ENCODE assay signal across 9 cellular contexts in the genomic region with DNA sequence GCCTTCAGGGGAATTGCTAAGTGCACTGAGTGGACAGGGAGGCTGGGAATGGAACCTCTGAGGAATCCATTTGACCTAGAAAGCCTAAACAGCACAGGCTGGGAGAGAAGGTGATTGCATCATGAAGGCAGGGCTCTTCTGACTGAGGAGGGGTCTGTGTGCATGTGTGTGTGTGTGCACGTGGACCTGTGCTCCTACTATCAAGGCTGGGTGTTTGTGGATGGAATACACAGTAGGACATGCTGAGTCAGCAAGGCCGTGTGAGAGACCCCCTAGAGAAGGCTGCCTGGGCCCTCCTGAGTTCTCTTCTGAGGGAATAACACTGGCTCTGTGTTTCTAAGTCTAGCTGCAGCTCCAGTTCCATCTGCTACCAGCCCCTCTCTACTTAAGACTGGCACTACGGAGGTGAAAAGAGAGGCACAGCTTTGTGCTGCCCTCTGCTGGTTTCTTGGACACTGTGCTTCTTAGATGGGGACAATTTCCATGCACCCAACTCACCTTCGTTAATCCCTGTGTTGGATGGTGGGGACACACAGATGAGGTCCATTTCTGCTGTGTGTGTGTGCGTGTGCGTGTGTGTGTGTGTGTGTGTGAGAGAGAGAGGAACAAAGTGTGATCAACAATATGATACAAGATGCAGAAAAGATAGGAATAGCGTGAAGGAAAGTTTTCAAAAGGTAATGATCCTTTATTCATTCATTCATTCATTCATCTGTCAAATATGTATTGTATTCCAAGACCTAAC. TPM values are rescaled to one million over a fixed set of nuclear protein-coding genes. Genes with fewer than 3 reads are reported as not detected.
DNase-seq lines count a peak whose midpoint lies in the region; ATAC-seq, FAIRE-seq and TF ChIP-seq lines count a peak whose summit lies in the region.
"Had no signal": no experiment of that assay in that cellular context is flagged by ENCODE, and none has a peak within 500 bp of the region (broad histone marks: within the 10 kb centered on the region; RNA-seq: fewer than 3 reads in every experiment).

No MANE protein-coding gene starts in this region.

- no peak overlapping the region for H2AFZ ChIP-seq in HepG2 (ENCODE audit: low read length)

- no peak for TF ChIP-seq POLR2A in HepG2 (IDR thresholded peaks at IDR 0.05; ENCODE audit: insufficient read depth in 1 of 2, low read depth in 2 of 2, low read length in 2 of 2)

- intact Hi-C loops in HepG2 (cut with micrococcal nuclease; ENCODE audit: unreplicated experiment), result loop anchor here (1.0 to 10.0 kb wide), 3 partner anchors 103 to 170 kb away; a partner anchor contains a TSS

- H3K27ac ChIP-seq in HepG2 (ENCODE audit: extremely low read length, insufficient read depth, low read length), result no peak overlapping the region

- H3K9ac ChIP-seq in HepG2 (ENCODE audit: insufficient read depth, low read depth, low read length), result no peak overlapping the region

- FAIRE-seq in HepG2 (lab: Jason Lieb, UNC), result peak; percentile 78

- CTCF ChIA-PET in HepG2 (lab: Yijun Ruan, JAX; ENCODE audit: low intra/inter-chr PET ratio, low total read pairs), result interaction anchor here (1.2 kb wide), 1 partner anchor 103 kb away, joined by 9 read pairs; no protein-coding TSS in a partner anchor

- TF ChIP-seq EP300 in HepG2 (IDR thresholded peaks at IDR 0.05; ENCODE audit: low read depth in 2 of 2, low read length in 2 of 2) (no peak), HepG2 (CRISPR knock-in tag; IDR thresholded peaks at IDR 0.05; ENCODE audit: borderline replicate concordance) (no peak)

- peak overlapping the region in 1 of 3 experiments; percentile 41; a peak in 1 of 6 replicates for H3K4me3 ChIP-seq in HepG2 (replicated peaks in 1 of 3; ENCODE audit: insufficient read depth in 1 of 3, low read depth in 2 of 3, low read length in 3 of 3)

- peak; percentile 66 for DNase-seq in ACHN
- DNase-seq in NCI-H446 treated with DMSO at 0.1 percent for 48 hours (lab: John Stamatoyannopoulos, UW), result peak; percentile 79
- DNase-seq in activated CD4-positive, CD25-positive, alpha-beta regulatory T cell treated with anti-CD3 and anti-CD28 coated beads, Interleukin-2, amount 50 U/mL, for 16 hours (ENCODE audit: low read depth, low spot score), result peak; percentile 58
- DNase-seq in cerebellar cortex (ENCODE audit: low spot score), result peak; percentile 96
- DNase-seq in HepG2 (ENCODE audit: low spot score), result peak; percentile 71
- DNase-seq in stimulated activated CD4-positive, alpha-beta T cell treated with anti-CD3 and anti-CD28 coated beads, Interleukin-4, amount 100 ng/mL, for 48 hours (ENCODE audit: low read depth in 2 of 2), result peak; percentile 42 to 49

- 23% methylated on average over 4 of the region's 7 CpGs for WGBS in HepG2 (ENCODE audit: low lambda C conversion rate)

- in situ Hi-C loops in ACHN (cut with HindIII; ENCODE audit: low pct_ligation_motif_present, low pct_unique_long_range_greater_than_20kb, low sequenced_read_pairs) (no loop called here), HepG2 (cut with HindIII; ENCODE audit: extremely low pct_ligation_motif_present, low pct_unique_long_range_greater_than_20kb) (loop anchor here (5.0 kb wide), 1 partner anchor 108 kb away; a partner anchor contains a TSS)

- peak; percentile 74 for ATAC-seq in GM18517 (IDR thresholded peaks at IDR 0.05; ENCODE audit: unreplicated experiment)
- ATAC-seq in HG03378 (IDR thresholded peaks at IDR 0.05; ENCODE audit: unreplicated experiment), result peak; percentile 85
- peak; percentile 97 for ATAC-seq in HepG2

- no peaks in the 10 kb centered on the region for H3K36me3 ChIP-seq in HepG2 (replicated peaks in 1 of 2; ENCODE audit: control insufficient read depth in 1 of 2, insufficient read depth in 2 of 2, low read length in 2 of 2)

- no peaks in the 10 kb centered on the region for H4K20me1 ChIP-seq in HepG2 (ENCODE audit: insufficient read depth, low read length)

- H3K4me1 ChIP-seq in HepG2 (ENCODE audit: insufficient read depth, low read length), result peaks cover 31% of the 10 kb centered on the region

- H3K4me2 ChIP-seq in HepG2 (ENCODE audit: low read depth, low read length), result peak overlapping the region; percentile 80

- H3K79me2 ChIP-seq in HepG2 (ENCODE audit: insufficient read depth, low read length), result no peaks in the 10 kb centered on the region

- POLR2A ChIA-PET in HepG2 (lab: Yijun Ruan, JAX), result interaction anchor here (1.4 kb wide), 1 partner anchor 17 kb away, joined by 3 read pairs; no protein-coding TSS in a partner anchor

- H3K27me3 ChIP-seq in HepG2 (ENCODE audit: control insufficient read depth in 1 of 2, insufficient read depth in 2 of 2, low read length in 2 of 2), result no peaks in the 10 kb centered on the region

- TF ChIP-seq RAD21 in HepG2 (CRISPR knock-in tag; IDR thresholded peaks at IDR 0.05), result peak; percentile 65

- no TSS peak for BruUV-seq in HepG2 (replicated peaks; lab: Mats Ljungman, UMichigan)

- peak; percentile 94 for TF ChIP-seq CTCF in HepG2 (CRISPR knock-in tag; IDR thresholded peaks at IDR 0.05)

- H3K9me3 ChIP-seq in HepG2 (ENCODE audit: low read length), result no peaks in the 10 kb centered on the region

RNA-seq across cellular contexts. Expression of a gene that starts 6.2 kb away (rescaled TPM):
- total RNA-seq in HepG2 (2016; rRNA removed; fragmentation: Illumina TruSeq; extraction: Trizol), result 17.4 and 17.9 TPM in 2 replicates
- total RNA-seq in HepG2 (2016; cell fraction: cytosol; rRNA removed; fragmentation: Illumina TruSeq; extraction: Trizol; ENCODE audit: low read depth), result 11.0 and 11.7 TPM in 2 replicates
- total RNA-seq in HepG2 (2016; cell fraction: insoluble cytoplasmic fraction; rRNA removed; fragmentation: Illumina TruSeq; extraction: Trizol), result 16.1 and 18.3 TPM in 2 replicates
- total RNA-seq in HepG2 (2016; cell fraction: membrane; rRNA removed; fragmentation: Illumina TruSeq; extraction: Trizol), result 25.4 and 27.5 TPM in 2 replicates
- total RNA-seq in HepG2 (2016; cell fraction: nucleus; rRNA removed; fragmentation: Illumina TruSeq; extraction: Trizol), result 20.5 and 25.5 TPM in 2 replicates
- 12.4 and 13.4 TPM in 2 replicates for polyA plus RNA-seq in HepG2 (2011; rRNA removed)
- polyA plus RNA-seq in HepG2 (2011; cell fraction: cytosol; rRNA removed), result 7.2 and 10.6 TPM in 2 replicates
- 11.6 and 14.9 TPM in 2 replicates for polyA plus RNA-seq in HepG2 (2011; cell fraction: nucleus; rRNA removed)
- 11.5 and 11.8 TPM in 2 replicates for polyA plus RNA-seq in HepG2 (2012)
- polyA plus RNA-seq in HepG2 (2016; cell fraction: cytosol; fragmentation: Illumina TruSeq; extraction: Trizol; ENCODE audit: low read depth), result 6.7 and 7.2 TPM in 2 replicates
- polyA plus RNA-seq in HepG2 (2016; cell fraction: insoluble cytoplasmic fraction; fragmentation: Illumina TruSeq; extraction: Trizol; ENCODE audit: low read depth), result 18.6 and 19.8 TPM in 2 replicates
- 17.5 and 20.0 TPM in 2 replicates for polyA plus RNA-seq in HepG2 (2016; cell fraction: membrane; fragmentation: Illumina TruSeq; extraction: Trizol; ENCODE audit: low read depth)
- 25.2 and 29.8 TPM in 2 replicates for polyA plus RNA-seq in HepG2 (2016; cell fraction: nucleus; fragmentation: Illumina TruSeq; extraction: Trizol; ENCODE audit: insufficient read depth, low read depth)
- 12.3 and 40.5 TPM in 2 replicates for polyA minus RNA-seq in HepG2 (2011; rRNA and poly(A)+ RNA removed; ENCODE audit: low replicate concordance)
- polyA minus RNA-seq in HepG2 (2011; cell fraction: cytosol; rRNA and poly(A)+ RNA removed), result 13.4 and 18.1 TPM in 2 replicates
- 22.0 and 31.1 TPM in 2 replicates for polyA minus RNA-seq in HepG2 (2011; cell fraction: nucleus; rRNA and poly(A)+ RNA removed)

RNA-seq across cellular contexts. Expression of a gene that starts 53.5 kb away (rescaled TPM):
- total RNA-seq in HepG2 (2016; rRNA removed; fragmentation: Illumina TruSeq; extraction: Trizol), result not detected in 2 replicates
- total RNA-seq in HepG2 (2016; cell fraction: cytosol; rRNA removed; fragmentation: Illumina TruSeq; extraction: Trizol; ENCODE audit: low read depth), result not detected in 2 replicates
- total RNA-seq in HepG2 (2016; cell fraction: insoluble cytoplasmic fraction; rRNA removed; fragmentation: Illumina TruSeq; extraction: Trizol), result not detected in 2 replicates
- total RNA-seq in HepG2 (2016; cell fraction: membrane; rRNA removed; fragmentation: Illumina TruSeq; extraction: Trizol), result not detected in 2 replicates
- not detected in 2 replicates for total RNA-seq in HepG2 (2016; cell fraction: nucleus; rRNA removed; fragmentation: Illumina TruSeq; extraction: Trizol)
- polyA plus RNA-seq in HepG2 (2011; rRNA removed), result 0.07 and 0.18 TPM in 2 replicates
- polyA plus RNA-seq in HepG2 (2011; cell fraction: cytosol; rRNA removed), result not detected in 2 replicates
- polyA plus RNA-seq in HepG2 (2011; cell fraction: nucleus; rRNA removed), result 0.34 and 0.36 TPM in 2 replicates
- not detected in 2 replicates for polyA plus RNA-seq in HepG2 (2012)
- not detected in 2 replicates for polyA plus RNA-seq in HepG2 (2016; cell fraction: cytosol; fragmentation: Illumina TruSeq; extraction: Trizol; ENCODE audit: low read depth)
- not detected in 2 replicates for polyA plus RNA-seq in HepG2 (2016; cell fraction: insoluble cytoplasmic fraction; fragmentation: Illumina TruSeq; extraction: Trizol; ENCODE audit: low read depth)
- polyA plus RNA-seq in HepG2 (2016; cell fraction: membrane; fragmentation: Illumina TruSeq; extraction: Trizol; ENCODE audit: low read depth), result not detected in 2 replicates
- polyA plus RNA-seq in HepG2 (2016; cell fraction: nucleus; fragmentation: Illumina TruSeq; extraction: Trizol; ENCODE audit: insufficient read depth, low read depth), result not detected in 2 replicates
- 0.40 TPM in 1 of 2 replicates, not detected in the other for polyA minus RNA-seq in HepG2 (2011; rRNA and poly(A)+ RNA removed; ENCODE audit: low replicate concordance)
- not detected in 2 replicates for polyA minus RNA-seq in HepG2 (2011; cell fraction: cytosol; rRNA and poly(A)+ RNA removed)
- polyA minus RNA-seq in HepG2 (2011; cell fraction: nucleus; rRNA and poly(A)+ RNA removed), result not detected in 2 replicates
- total RNA-seq: urinary bladder had no signal
- polyA plus RNA-seq: urinary bladder had no signal

RNA-seq across cellular contexts. Expression of a gene that starts 57.0 kb away (rescaled TPM):
- total RNA-seq in HepG2 (2016; rRNA removed; fragmentation: Illumina TruSeq; extraction: Trizol), result 66.6 and 82.9 TPM in 2 replicates
- total RNA-seq in HepG2 (2016; cell fraction: cytosol; rRNA removed; fragmentation: Illumina TruSeq; extraction: Trizol; ENCODE audit: low read depth), result 16.7 and 20.1 TPM in 2 replicates
- total RNA-seq in HepG2 (2016; cell fraction: insoluble cytoplasmic fraction; rRNA removed; fragmentation: Illumina TruSeq; extraction: Trizol), result 68.9 and 89.4 TPM in 2 replicates
- total RNA-seq in HepG2 (2016; cell fraction: membrane; rRNA removed; fragmentation: Illumina TruSeq; extraction: Trizol), result 49.1 and 50.0 TPM in 2 replicates
- total RNA-seq in HepG2 (2016; cell fraction: nucleus; rRNA removed; fragmentation: Illumina TruSeq; extraction: Trizol), result 25.2 and 28.9 TPM in 2 replicates
- polyA plus RNA-seq in HepG2 (2011; rRNA removed), result 57.3 and 76.7 TPM in 2 replicates
- 49.4 and 72.7 TPM in 2 replicates for polyA plus RNA-seq in HepG2 (2011; cell fraction: cytosol; rRNA removed)
- polyA plus RNA-seq in HepG2 (2011; cell fraction: nucleus; rRNA removed), result 20.5 and 24.9 TPM in 2 replicates
- 41.0 and 52.7 TPM in 2 replicates for polyA plus RNA-seq in HepG2 (2012)
- 22.8 and 23.2 TPM in 2 replicates for polyA plus RNA-seq in HepG2 (2016; cell fraction: cytosol; fragmentation: Illumina TruSeq; extraction: Trizol; ENCODE audit: low read depth)
- 95.2 and 103 TPM in 2 replicates for polyA plus RNA-seq in HepG2 (2016; cell fraction: insoluble cytoplasmic fraction; fragmentation: Illumina TruSeq; extraction: Trizol; ENCODE audit: low read depth)
- 45.1 and 45.9 TPM in 2 replicates for polyA plus RNA-seq in HepG2 (2016; cell fraction: membrane; fragmentation: Illumina TruSeq; extraction: Trizol; ENCODE audit: low read depth)
- 40.9 and 46.7 TPM in 2 replicates for polyA plus RNA-seq in HepG2 (2016; cell fraction: nucleus; fragmentation: Illumina TruSeq; extraction: Trizol; ENCODE audit: insufficient read depth, low read depth)
- 21.5 and 23.1 TPM in 2 replicates for polyA minus RNA-seq in HepG2 (2011; rRNA and poly(A)+ RNA removed; ENCODE audit: low replicate concordance)
- 34.2 and 40.5 TPM in 2 replicates for polyA minus RNA-seq in HepG2 (2011; cell fraction: cytosol; rRNA and poly(A)+ RNA removed)
- 26.4 and 40.3 TPM in 2 replicates for polyA minus RNA-seq in HepG2 (2011; cell fraction: nucleus; rRNA and poly(A)+ RNA removed)

Comparison
In these comparisons a context has a peak if more than half of its experiments do, and no peak if none do; other contexts are left out.
1. DNase-seq: peak in every context shown above with its lines; median percentile 96 in cerebellar cortex; 79 in NCI-H446 treated with DMSO at 0.1 percent for 48 hours; 71 in HepG2; 66 in ACHN; 58 in activated CD4-positive, CD25-positive, alpha-beta regulatory T cell treated with anti-CD3 and anti-CD28 coated beads, Interleukin-2, amount 50 U/mL, for 16 hours; 46 in stimulated activated CD4-positive, alpha-beta T cell treated with anti-CD3 and anti-CD28 coated beads, Interleukin-4, amount 100 ng/mL, for 48 hours.